In the genomic region with DNA sequence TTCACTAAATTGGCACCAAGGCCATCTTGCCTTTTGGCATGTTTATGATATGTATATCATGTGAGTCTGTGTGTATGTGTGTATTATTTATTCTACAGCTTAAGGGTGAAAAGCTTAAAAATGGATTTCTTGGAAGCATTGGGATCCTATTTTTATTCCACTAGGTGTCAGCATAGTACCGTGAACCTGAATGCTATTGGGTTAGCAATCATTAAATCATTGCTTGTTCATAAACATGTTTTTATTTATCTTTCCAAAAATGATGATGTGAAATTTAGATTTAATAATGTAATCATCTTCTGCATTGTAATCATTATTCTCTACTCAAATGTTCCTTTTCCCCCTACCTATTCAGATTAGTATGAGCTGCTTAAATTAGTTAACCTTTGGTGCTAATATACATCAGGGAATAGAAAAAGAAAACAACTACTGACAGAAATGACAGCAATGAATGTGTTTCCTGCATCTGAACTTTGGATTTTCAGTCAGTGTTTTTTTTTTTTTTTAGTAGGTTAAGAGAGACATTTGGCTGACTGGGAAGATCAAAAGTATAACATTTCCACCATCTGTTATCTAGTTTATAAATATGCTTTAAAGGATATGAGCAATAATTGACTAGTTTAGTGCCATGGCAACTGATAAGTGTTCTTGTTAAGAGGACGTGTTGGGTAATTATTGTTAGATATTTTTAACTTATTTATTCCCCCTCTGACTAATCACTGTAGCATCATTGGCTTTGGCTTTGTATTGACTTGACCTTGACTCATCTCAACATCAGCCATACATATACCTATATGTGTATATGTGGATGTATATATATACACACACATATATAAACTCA, we compare ENCODE assay signal across 8 cellular contexts. TPM values are rescaled to one million over a fixed set of nuclear protein-coding genes. Genes with fewer than 3 reads are reported as not detected.
DNase-seq lines count a peak whose midpoint lies in the region; ATAC-seq and TF ChIP-seq lines count a peak whose summit lies in the region.

No MANE protein-coding gene starts in this region.

- ATAC-seq in GM18858 (IDR thresholded peaks at IDR 0.05; ENCODE audit: unreplicated experiment), result peak; percentile 56
- peak; percentile 49 for ATAC-seq in HG03469 (IDR thresholded peaks at IDR 0.05; ENCODE audit: unreplicated experiment)

- peak; percentile 61 for TF ChIP-seq CTCF in AG09309 (IDR thresholded peaks at IDR 0.05; ENCODE audit: control insufficient read depth, insufficient read depth, low read depth, low read length, missing control alignments)
- TF ChIP-seq CTCF in fibroblast of villous mesenchyme (IDR thresholded peaks at IDR 0.05; ENCODE audit: insufficient read depth, low read depth, low read length), result peak; percentile 60
- TF ChIP-seq CTCF in retinal pigment epithelial cell (conservative IDR thresholded peaks at IDR 0.05; ENCODE audit: low read depth, low read length), result peak; percentile 60

- no peak overlapping the region for H3K4me3 ChIP-seq in AG09309 (ENCODE audit: control insufficient read depth, low read depth, low read length)
- no peak overlapping the region for H3K4me3 ChIP-seq in fibroblast of villous mesenchyme (ENCODE audit: low read depth, low read length)
- H3K4me3 ChIP-seq in retinal pigment epithelial cell (ENCODE audit: low read length), result no peak overlapping the region

- DNase-seq in AG09309 (ENCODE audit: low read depth) (peak; percentile 10), SHP77 treated with DMSO at 0.1 percent for 48 hours (lab: John Stamatoyannopoulos, UW) (peak; percentile 10), fibroblast of villous mesenchyme (ENCODE audit: low read depth) (peak; percentile 52), retinal pigment epithelial cell (ENCODE audit: low read depth) (no peak)
- DNase-seq in activated naive CD4-positive, alpha-beta T cell treated with anti-CD3 and anti-CD28 coated beads, Interleukin-2, amount 50 U/mL, for 16 hours, result no peak
- no peak for DNase-seq in effector CD8-positive, alpha-beta T cell (lab: John Stamatoyannopoulos, UW)

RNA-seq across cellular contexts. Expression of a gene that starts 14.1 kb away (rescaled TPM):
- 0.43 TPM in 1 of 2 replicates, not detected in the other for total RNA-seq in fibroblast of villous mesenchyme

Comparison
In these comparisons a context has a peak if more than half of its experiments do, and no peak if none do; other contexts are left out.
1. DNase-seq: peak in AG09309 (single experiment), SHP77 treated with DMSO at 0.1 percent for 48 hours (single experiment) and fibroblast of villous mesenchyme (single experiment); none in retinal pigment epithelial cell (single experiment), activated naive CD4-positive, alpha-beta T cell treated with anti-CD3 and anti-CD28 coated beads, Interleukin-2, amount 50 U/mL, for 16 hours (single experiment) and effector CD8-positive, alpha-beta T cell (single experiment).
2. Peak in every context shown above with its lines, with median percentiles within 50 percentile points of each other: CTCF ChIP-seq.